ENCODE assay signal across 18 cellular contexts in the genomic region with DNA sequence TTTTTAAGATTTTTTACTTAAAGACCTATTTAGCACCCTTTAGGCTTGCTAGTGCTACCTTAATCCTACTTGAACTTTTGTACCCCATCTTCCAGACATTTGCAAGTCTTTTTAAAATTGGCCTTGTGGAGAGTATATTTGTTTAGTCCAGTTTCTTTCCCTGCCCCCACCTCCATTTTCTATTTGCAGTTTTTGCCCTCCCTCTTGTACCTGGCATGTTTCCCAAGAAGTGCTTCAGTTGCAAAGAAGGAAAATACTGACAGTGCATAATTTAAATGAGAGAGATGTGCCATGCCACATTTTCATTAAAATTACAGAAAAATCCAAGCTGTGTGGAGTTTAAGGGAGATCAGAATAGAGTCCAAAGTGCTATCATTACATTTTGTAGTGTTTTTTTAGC.
DNase-seq lines count a peak whose midpoint lies in the region; ATAC-seq and TF ChIP-seq lines count a peak whose summit lies in the region.
"Had no signal": no experiment of that assay in that cellular context is flagged by ENCODE, and none has a peak within 500 bp of the region (broad histone marks: within the 10 kb centered on the region; RNA-seq: fewer than 3 reads in every experiment).

No MANE protein-coding gene starts in this region.

- H3K4me3 Mint-ChIP-seq in T-cell: no peak overlapping the region

- CTCF ChIA-PET in T-cell (lab: Charles Lee): no interaction called here

- no peaks in the 10 kb centered on the region for H3K36me3 Mint-ChIP-seq in T-cell

- no peaks in the 10 kb centered on the region for H3K27me3 Mint-ChIP-seq in T-cell

- no peaks in the 10 kb centered on the region for H3K4me1 Mint-ChIP-seq in T-cell

- ATAC-seq in T-cell (replicated peaks in 1 of 4) (no peak), lower lobe of right lung (no peak)
- ATAC-seq: Right ventricle myocardium inferior had no signal

- DNase-seq in Ammon's horn (ENCODE audit: low spot score) (peak; percentile 12), DMS79 treated with DMSO at 0.1 percent for 48 hours (lab: John Stamatoyannopoulos, UW) (peak; percentile 64), NCI-H2227 treated with DMSO at 0.1 percent for 48 hours (lab: John Stamatoyannopoulos, UW) (peak; percentile 34), iris pigment epithelial cell (ENCODE audit: low read depth) (peak; percentile 5), NCI-H774 (lab: John Stamatoyannopoulos, UW) (no peak), T-cell (no peak), lower lobe of right lung (no peak), esophagus squamous epithelium (lab: John Stamatoyannopoulos, UW) (no peak)
- DNase-seq: Caco-2, DMS153, H7, Karpas-422, MG63, NCI-H187 treated with DMSO at 0.1 percent for 48 hours, NCI-H226, NCI-H748 treated with DMSO at 0.1 percent for 48 hours, T-helper 1 cell had no signal

- no peaks in the 10 kb centered on the region for H3K36me3 ChIP-seq in lower lobe of right lung
- no peaks in the 10 kb centered on the region for H3K36me3 ChIP-seq in esophagus squamous epithelium
- H3K36me3 ChIP-seq: MG63 had no signal

- TF ChIP-seq CTCF in lower lobe of right lung (IDR thresholded peaks at IDR 0.05): no peak
- TF ChIP-seq CTCF in esophagus squamous epithelium (IDR thresholded peaks at IDR 0.05): no peak

- intact Hi-C loops in lower lobe of right lung (cut with DNase I): no loop called here
- intact Hi-C loops in esophagus squamous epithelium (cut with DNase I): no loop called here

- H3K27me3 ChIP-seq in lower lobe of right lung (ENCODE audit: low read depth): no peaks in the 10 kb centered on the region
- no peaks in the 10 kb centered on the region for H3K27me3 ChIP-seq in esophagus squamous epithelium
- H3K27me3 ChIP-seq: MG63 had no signal

- H3K27ac Mint-ChIP-seq in T-cell: no peak overlapping the region

- no peaks in the 10 kb centered on the region for H3K4me1 ChIP-seq in lower lobe of right lung
- peaks cover 0 to 11% (median 0%) of the 10 kb centered on the region in 3 donors for H3K4me1 ChIP-seq in esophagus squamous epithelium
- H3K4me1 ChIP-seq: Caco-2 had no signal

- POLR2A ChIA-PET in T-cell (lab: Charles Lee): no interaction called here

- H3K27ac ChIP-seq in lower lobe of right lung (no peak overlapping the region), esophagus squamous epithelium (no peak overlapping the region)

- H3K9me3 Mint-ChIP-seq in T-cell: peaks cover 0 to 21% (median 18%) of the 10 kb centered on the region in 3 donors

- no peak overlapping the region for H3K4me3 ChIP-seq in lower lobe of right lung
- no peak overlapping the region for H3K4me3 ChIP-seq in esophagus squamous epithelium
- H3K4me3 ChIP-seq: MG63 had no signal

- H3K9me3 ChIP-seq in lower lobe of right lung: no peaks in the 10 kb centered on the region
- H3K9me3 ChIP-seq in esophagus squamous epithelium: no peaks in the 10 kb centered on the region
- H3K9me3 ChIP-seq: Caco-2, MG63 had no signal

- no peak for TF ChIP-seq POLR2A in esophagus squamous epithelium (IDR thresholded peaks at IDR 0.05)

Comparison
In these comparisons a context has a peak if more than half of its experiments do, and no peak if none do; other contexts are left out.
1. DNase-seq: peak in Ammon's horn (single experiment), DMS79 treated with DMSO at 0.1 percent for 48 hours (single experiment), NCI-H2227 treated with DMSO at 0.1 percent for 48 hours (single experiment) and iris pigment epithelial cell (single experiment); none in NCI-H774 (single experiment), T-cell (0 of 34), lower lobe of right lung (single experiment) and esophagus squamous epithelium (single experiment).